ENCODE assay signal across 8 cellular contexts in the genomic region with DNA sequence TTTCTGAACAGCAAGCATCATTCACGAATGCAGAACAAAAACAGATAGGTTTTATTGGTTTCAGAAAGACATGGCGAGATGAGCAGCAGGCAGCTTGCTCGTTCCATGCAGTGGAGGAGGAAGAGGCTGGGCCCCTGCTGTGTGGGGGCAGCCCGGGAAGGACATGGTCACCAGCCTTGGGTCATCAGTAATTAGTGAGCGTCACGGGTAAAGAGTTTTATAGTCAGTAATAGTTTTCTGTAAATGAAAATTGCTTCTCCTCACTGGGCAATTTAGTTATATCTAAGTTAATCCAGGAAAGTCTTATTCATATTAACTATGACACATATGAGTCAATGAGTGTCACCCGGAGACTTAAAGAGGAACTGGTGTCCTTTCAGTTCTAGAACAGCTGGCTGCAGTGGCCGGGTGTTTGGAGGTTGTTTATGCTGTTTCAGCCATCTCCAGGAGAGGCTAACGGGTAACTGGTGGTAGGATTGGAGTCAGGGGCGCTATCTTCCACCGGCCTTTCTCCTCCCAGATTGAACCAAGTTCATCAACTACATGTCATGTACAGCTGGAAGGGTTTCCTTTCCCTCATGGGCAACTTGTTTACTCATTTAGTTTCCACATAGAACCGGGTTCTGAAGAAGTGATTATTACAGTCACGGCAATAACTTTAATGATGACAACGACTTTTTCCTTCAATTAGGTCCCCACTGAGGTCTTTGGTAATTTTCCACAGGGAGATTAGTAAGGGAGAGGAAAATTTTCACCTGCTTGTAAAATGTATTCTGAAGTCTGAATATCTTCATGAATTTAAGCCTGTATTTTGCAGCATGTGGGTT. TPM values are rescaled to one million over a fixed set of nuclear protein-coding genes. Genes with fewer than 3 reads are reported as not detected.
DNase-seq lines count a peak whose midpoint lies in the region; ATAC-seq and TF ChIP-seq lines count a peak whose summit lies in the region.

No MANE protein-coding gene starts in this region.

- DNase-seq in GM13976 (ENCODE audit: low spot score) (peak; percentile 82), fibroblast of villous mesenchyme (ENCODE audit: low read depth) (peak; percentile 4), NCI-H446 (lab: John Stamatoyannopoulos, UW) (no peak), brain microvascular endothelial cell (no peak), NCI-H146 (lab: John Stamatoyannopoulos, UW) (no peak), osteoblast (ENCODE audit: insufficient read length, low spot score, missing footprints) (no peak)

- no peak overlapping the region for H2AFZ ChIP-seq in osteoblast (ENCODE audit: low read length)

- no peaks in the 10 kb centered on the region for H4K20me1 ChIP-seq in osteoblast (ENCODE audit: insufficient read depth, low read length)

- no peak for TF ChIP-seq CTCF in GM13976 (IDR thresholded peaks at IDR 0.05; ENCODE audit: borderline replicate concordance, control extremely low read depth, extremely low read depth, insufficient read depth, missing control alignments)
- TF ChIP-seq CTCF in fibroblast of villous mesenchyme (IDR thresholded peaks at IDR 0.05; ENCODE audit: insufficient read depth, low read depth, low read length) = no peak
- TF ChIP-seq CTCF in brain microvascular endothelial cell (IDR thresholded peaks at IDR 0.05; ENCODE audit: low read depth, low read length, missing control alignments) = no peak
- no peak for TF ChIP-seq CTCF in osteoblast (IDR thresholded peaks at IDR 0.05; ENCODE audit: extremely low read depth, low read depth, low read length)

- in situ Hi-C loops in GM13976 (cut with MboI; ENCODE audit: low sequenced_read_pairs, unreplicated experiment) (no loop called here), brain microvascular endothelial cell (cut with HindIII; ENCODE audit: low pct_ligation_motif_present, low sequenced_read_pairs) (no loop called here)

- no peaks in the 10 kb centered on the region for H3K79me2 ChIP-seq in osteoblast (ENCODE audit: insufficient read depth, low read length)

- H3K36me3 ChIP-seq in brain microvascular endothelial cell (replicated peaks) (no peaks in the 10 kb centered on the region), osteoblast (ENCODE audit: insufficient read depth, low read length) (no peaks in the 10 kb centered on the region)

- H3K4me2 ChIP-seq in osteoblast (ENCODE audit: insufficient read depth, low read length) = no peak overlapping the region

- no peak overlapping the region for H3K4me3 ChIP-seq in fibroblast of villous mesenchyme (ENCODE audit: low read depth, low read length)
- no peak overlapping the region for H3K4me3 ChIP-seq in brain microvascular endothelial cell (ENCODE audit: low read depth, low read length)
- H3K4me3 ChIP-seq in osteoblast (ENCODE audit: insufficient read depth, low read length) = no peak overlapping the region

- no peaks in the 10 kb centered on the region for H3K9me3 ChIP-seq in osteoblast (ENCODE audit: low read depth, low read length)

- H3K27ac ChIP-seq in brain microvascular endothelial cell = no peak overlapping the region
- H3K27ac ChIP-seq in osteoblast (ENCODE audit: low read depth, low read length) = no peak overlapping the region

- H3K27me3 ChIP-seq in brain microvascular endothelial cell (replicated peaks) = no peaks in the 10 kb centered on the region
- no peaks in the 10 kb centered on the region for H3K27me3 ChIP-seq in osteoblast (ENCODE audit: insufficient read depth, low read length)

- ATAC-seq in GM21367 (IDR thresholded peaks at IDR 0.05; ENCODE audit: unreplicated experiment) = peak; percentile 90
- ATAC-seq in HG03469 (IDR thresholded peaks at IDR 0.05; ENCODE audit: unreplicated experiment) = peak; percentile 89

- no peaks in the 10 kb centered on the region for H3K4me1 ChIP-seq in osteoblast (ENCODE audit: insufficient read depth, low read length)

RNA-seq across cellular contexts. Expression of gene SLC45A1, which starts 34.6 kb away (rescaled TPM):
- total RNA-seq in fibroblast of villous mesenchyme = 0.86 and 1.9 TPM in 2 replicates
- 1.8 and 2.4 TPM in 2 replicates for total RNA-seq in osteoblast

Comparison
In these comparisons a context has a peak if more than half of its experiments do, and no peak if none do; other contexts are left out.
1. DNase-seq: peak in GM13976 (single experiment) and fibroblast of villous mesenchyme (single experiment); none in NCI-H446 (0 of 2), brain microvascular endothelial cell (single experiment), NCI-H146 (single experiment) and osteoblast (single experiment).